ENCODE assay signal across 14 cellular contexts in genomic region chr12:117836476-117836875, GRCh38.
DNase-seq lines count a peak whose midpoint lies in the region; ATAC-seq, FAIRE-seq and TF ChIP-seq lines count a peak whose summit lies in the region.
"Had no signal": no experiment of that assay in that cellular context is flagged by ENCODE, and none has a peak within 500 bp of the region (broad histone marks: within the 10 kb centered on the region; RNA-seq: fewer than 3 reads in every experiment).

No MANE protein-coding gene starts in this region.

- no peaks in the 10 kb centered on the region for H3K79me2 ChIP-seq in GM23338 (replicated peaks; ENCODE audit: insufficient read depth)
- no peaks in the 10 kb centered on the region for H3K79me2 ChIP-seq in neural progenitor cell (ENCODE audit: low read depth)

- H3K9me2 ChIP-seq in GM23338 (ENCODE audit: insufficient read depth), result no peaks in the 10 kb centered on the region

- POLR2A ChIA-PET in A549 (lab: Yijun Ruan, JAX), result interaction anchor here (1.7 kb wide), 1 partner anchor 151 kb away, joined by 4 read pairs; no protein-coding TSS in a partner anchor

- H3K4me1 ChIP-seq in A549, result peaks cover 13% of the 10 kb centered on the region
- H3K4me1 ChIP-seq in GM23338 (ENCODE audit: insufficient read depth), result no peaks in the 10 kb centered on the region
- no peaks in the 10 kb centered on the region for H3K4me1 ChIP-seq in neural progenitor cell

- H3K36me3 Mint-ChIP-seq in GM23338 (ENCODE audit: low read depth) (no peaks in the 10 kb centered on the region), neural progenitor cell (no peaks in the 10 kb centered on the region)

- no peak overlapping the region for H3K4me2 ChIP-seq in A549
- peak overlapping the region; percentile 23; the same call in 1 of the 2 replicates for H3K4me2 ChIP-seq in GM23338
- H3K4me2 ChIP-seq in neural progenitor cell, result no peak overlapping the region

- H3K27ac Mint-ChIP-seq in GM23338 (no peak overlapping the region), neural progenitor cell (no peak overlapping the region)
- H3K27ac Mint-ChIP-seq: CD4-positive, alpha-beta T cell; H9 had no signal

- H3K27ac ChIP-seq in A549 (peak overlapping the region; percentile 37 to 60; a peak in 5 of 6 replicates), GM23338 (ENCODE audit: low read depth) (no peak overlapping the region), VCaP (peak overlapping the region; percentile 51; the same call in 1 of the 2 replicates), neural progenitor cell (no peak overlapping the region)
- H3K27ac ChIP-seq: GM23248, SJSA1 had no signal

- DNase-seq in A549 (ENCODE audit: low read depth in 1 of 2, low spot score in 1 of 2), result no peak
- DNase-seq in GM23338 (ENCODE audit: low spot score), result no peak
- DNase-seq in neural progenitor cell (ENCODE audit: low spot score), result no peak
- DNase-seq in MV-4-11 (lab: John Stamatoyannopoulos, UW), result no peak
- DNase-seq in activated naive CD4-positive, alpha-beta T cell treated with Interleukin-2 at 50 U/mL for 16 hours, result no peak
- DNase-seq: NCI-H446 treated with DMSO at 0.1 percent for 48 hours had no signal

- TF ChIP-seq CTCF in A549 (IDR thresholded peaks at IDR 0.05) (no peak), GM23338 (conservative IDR thresholded peaks at IDR 0.05; ENCODE audit: low read depth in 2 of 2) (no peak), VCaP (conservative IDR thresholded peaks at IDR 0.05) (no peak), neural progenitor cell (IDR thresholded peaks at IDR 0.05) (no peak)

- no peak overlapping the region for H3K9ac ChIP-seq in neural progenitor cell
- H3K9ac ChIP-seq: GM23248 had no signal

- H3K36me3 ChIP-seq in GM23338 (ENCODE audit: insufficient read depth) (no peaks in the 10 kb centered on the region), neural progenitor cell (no peaks in the 10 kb centered on the region)
- H3K36me3 ChIP-seq: MG63, SJSA1 had no signal

- H3K9me3 Mint-ChIP-seq in GM23338 (no peaks in the 10 kb centered on the region), neural progenitor cell (no peaks in the 10 kb centered on the region)
- H3K9me3 Mint-ChIP-seq: CD4-positive, alpha-beta T cell; H9 had no signal

- TF ChIP-seq EP300 in A549 (IDR thresholded peaks at IDR 0.05), result no peak

- H3K4me1 Mint-ChIP-seq in GM23338 (peaks cover 15% of the 10 kb centered on the region), neural progenitor cell (peaks cover 7% of the 10 kb centered on the region)

- CTCF ChIA-PET in A549 (lab: Yijun Ruan, JAX), result interaction anchor here (0.5 to 8.4 kb wide), 75 partner anchors 9 to 647 kb away, joined by 3 to 189 read pairs (median 6); partner anchors contain the start of gene NOS1

- FAIRE-seq in A549 (lab: Jason Lieb, UNC), result no peak

- no peak for TF ChIP-seq POLR2A in A549 (IDR thresholded peaks at IDR 0.05; ENCODE audit: low read length)

- no peak overlapping the region for H3K4me3 ChIP-seq in A549
- no peak overlapping the region for H3K4me3 ChIP-seq in GM23338
- H3K4me3 ChIP-seq in neural progenitor cell, result no peak overlapping the region
- H3K4me3 ChIP-seq: GM23248, K562, MG63, SJSA1 had no signal

- 78% methylated on average over 9 of the region's 9 CpGs for WGBS in A549 (ENCODE audit: missing lambda C conversion rate)

- no peak overlapping the region for H3K4me3 Mint-ChIP-seq in GM23338
- H3K4me3 Mint-ChIP-seq in neural progenitor cell, result no peak overlapping the region

- H3K27me3 Mint-ChIP-seq in GM23338 (ENCODE audit: insufficient read depth, low read depth, poor library complexity), result peaks cover 3% of the 10 kb centered on the region
- peaks cover 5% of the 10 kb centered on the region for H3K27me3 Mint-ChIP-seq in neural progenitor cell (ENCODE audit: insufficient read depth, low read depth)

- ATAC-seq in A549 (peak in 1 of 2 experiments; percentile 17; a peak in 3 of 6 replicates), GM23338 (no peak), GM19463 (IDR thresholded peaks at IDR 0.05; ENCODE audit: unreplicated experiment) (no peak)

- H3K9me3 ChIP-seq in A549 (no peaks in the 10 kb centered on the region), neural progenitor cell (ENCODE audit: low read depth) (no peaks in the 10 kb centered on the region)
- H3K9me3 ChIP-seq: MG63, SJSA1 had no signal

- no peak for TF ChIP-seq RAD21 in A549 (conservative IDR thresholded peaks at IDR 0.05 in 1 of 2, IDR thresholded peaks at IDR 0.05 in 1 of 2)

- H2AFZ ChIP-seq in GM23338 (no peak overlapping the region), neural progenitor cell (replicated peaks) (peak overlapping the region; percentile 71)
- H2AFZ ChIP-seq: GM23248 had no signal

- no peaks in the 10 kb centered on the region for H3K27me3 ChIP-seq in GM23338 (ENCODE audit: insufficient read depth)
- no peaks in the 10 kb centered on the region for H3K27me3 ChIP-seq in neural progenitor cell
- H3K27me3 ChIP-seq: MG63, SJSA1 had no signal

- no peaks in the 10 kb centered on the region for H3F3A ChIP-seq in GM23338 (replicated peaks; ENCODE audit: low read depth)
- peaks cover 3% of the 10 kb centered on the region for H3F3A ChIP-seq in neural progenitor cell (ENCODE audit: low read depth)

- H4K20me1 ChIP-seq in GM23338 (replicated peaks; ENCODE audit: insufficient read depth) (no peaks in the 10 kb centered on the region), neural progenitor cell (ENCODE audit: low read depth) (no peaks in the 10 kb centered on the region)

TF ChIP-seq in A549, 52 proteins besides CTCF, POLR2A, EP300 and RAD21 (continues in another document):
- no peak for TF ChIP-seq HEYL (CRISPR knock-in tag; IDR thresholded peaks at IDR 0.05)
- no peak for TF ChIP-seq ELK1 (IDR thresholded peaks at IDR 0.05; ENCODE audit: low read depth, low read length)
- no peak for TF ChIP-seq RNF2 (IDR thresholded peaks at IDR 0.05; ENCODE audit: borderline replicate concordance, low read depth)
- TF ChIP-seq MAFK (IDR thresholded peaks at IDR 0.05; ENCODE audit: partially characterized antibody), result no peak
- no peak for TF ChIP-seq HMGXB4 (CRISPR knock-in tag; IDR thresholded peaks at IDR 0.05; ENCODE audit: borderline replicate concordance)
- TF ChIP-seq FOXS1 (CRISPR knock-in tag; IDR thresholded peaks at IDR 0.05), result no peak
- TF ChIP-seq CBX8 (IDR thresholded peaks at IDR 0.05), result no peak

TF ChIP-seq in GM23338, 12 proteins besides CTCF, POLR2A, EP300 and RAD21:
- TF ChIP-seq ZNF462 (CRISPR knock-in tag; IDR thresholded peaks at IDR 0.05), result no peak
- TF ChIP-seq ZNF114 (CRISPR knock-in tag; IDR thresholded peaks at IDR 0.05), result no peak
- TF ChIP-seq JUNB (IDR thresholded peaks at IDR 0.05; ENCODE audit: unreplicated experiment), result no peak
- TF ChIP-seq CREB1 (CRISPR knock-in tag; IDR thresholded peaks at IDR 0.05; ENCODE audit: low read depth), result no peak
TF ChIP-seq in GM23338: peak in this region for 0.

Comparison
In these comparisons a context has a peak if more than half of its experiments do, and no peak if none do; other contexts are left out.
1. H3K27ac ChIP-seq: peak in A549 (2 of 2) and VCaP (single experiment); none in GM23338 (single experiment) and neural progenitor cell (single experiment).